Comparison of ENCODE assay signal across 9 cellular contexts in genomic region chr9:98700801-98701200, GRCh38. TPM values are rescaled to one million over a fixed set of nuclear protein-coding genes. Genes with fewer than 3 reads are reported as not detected.
"Had no signal": no experiment of that assay in that cellular context is flagged by ENCODE, and none has a peak within 500 bp of the region (broad histone marks: within the 10 kb centered on the region; RNA-seq: fewer than 3 reads in every experiment).

No MANE protein-coding gene starts in this region.

- H3K4me3 ChIP-seq: GM12878 had no signal

- FAIRE-seq: G401.6, GM12878, GM12891, GM12892, GM18507, GM19239 had no signal

- DNase-seq: GDM1, GF-D8 had no signal

- ATAC-seq: GM12878 had no signal

RNA-seq across cellular contexts. Expression of gene GABBR2, which starts 7.9 kb away (rescaled TPM):
- total RNA-seq: G401 had no signal
